Comparison of ENCODE assay signal across 1 cellular context in the genomic region with DNA sequence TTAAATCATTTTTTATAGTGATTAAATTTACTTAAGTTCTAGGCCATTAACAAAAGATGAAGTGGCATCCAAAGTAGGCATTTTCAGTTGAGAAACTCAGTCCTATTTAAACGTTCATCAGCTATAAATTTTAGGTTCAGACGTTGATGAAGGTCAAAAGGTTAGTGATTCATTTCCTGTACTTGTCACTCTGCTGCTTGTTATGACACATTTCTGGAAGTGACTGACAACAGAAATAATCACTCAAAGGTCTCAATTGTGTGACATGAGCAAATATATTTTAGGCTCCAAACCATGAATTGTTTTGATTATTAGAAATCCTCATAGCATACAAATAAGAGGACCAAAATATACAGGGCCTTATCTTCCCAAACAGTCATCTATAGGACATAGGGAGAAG.
TF ChIP-seq lines count a peak whose summit lies in the region.

No MANE protein-coding gene starts in this region.

TF ChIP-seq in HepG2, 621 proteins besides CTCF, POLR2A, EP300 and RAD21 (continued from another document):
- TF ChIP-seq, protein P1, sequence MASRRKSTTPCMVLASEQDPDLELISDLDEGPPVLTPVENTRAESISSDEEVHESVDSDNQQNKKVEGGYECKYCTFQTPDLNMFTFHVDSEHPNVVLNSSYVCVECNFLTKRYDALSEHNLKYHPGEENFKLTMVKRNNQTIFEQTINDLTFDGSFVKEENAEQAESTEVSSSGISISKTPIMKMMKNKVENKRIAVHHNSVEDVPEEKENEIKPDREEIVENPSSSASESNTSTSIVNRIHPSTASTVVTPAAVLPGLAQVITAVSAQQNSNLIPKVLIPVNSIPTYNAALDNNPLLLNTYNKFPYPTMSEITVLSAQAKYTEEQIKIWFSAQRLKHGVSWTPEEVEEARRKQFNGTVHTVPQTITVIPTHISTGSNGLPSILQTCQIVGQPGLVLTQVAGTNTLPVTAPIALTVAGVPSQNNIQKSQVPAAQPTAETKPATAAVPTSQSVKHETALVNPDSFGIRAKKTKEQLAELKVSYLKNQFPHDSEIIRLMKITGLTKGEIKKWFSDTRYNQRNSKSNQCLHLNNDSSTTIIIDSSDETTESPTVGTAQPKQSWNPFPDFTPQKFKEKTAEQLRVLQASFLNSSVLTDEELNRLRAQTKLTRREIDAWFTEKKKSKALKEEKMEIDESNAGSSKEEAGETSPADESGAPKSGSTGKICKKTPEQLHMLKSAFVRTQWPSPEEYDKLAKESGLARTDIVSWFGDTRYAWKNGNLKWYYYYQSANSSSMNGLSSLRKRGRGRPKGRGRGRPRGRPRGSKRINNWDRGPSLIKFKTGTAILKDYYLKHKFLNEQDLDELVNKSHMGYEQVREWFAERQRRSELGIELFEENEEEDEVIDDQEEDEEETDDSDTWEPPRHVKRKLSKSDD (CRISPR knock-in tag; IDR thresholded peaks at IDR 0.05; ENCODE audit: low read depth), result no peak
- TF ChIP-seq ZNF326 (CRISPR knock-in tag; IDR thresholded peaks at IDR 0.05; ENCODE audit: borderline replicate concordance) (no peak), ZNF18 (CRISPR knock-in tag; IDR thresholded peaks at IDR 0.05; ENCODE audit: insufficient replicate concordance) (no peak), REXO4 (CRISPR knock-in tag; IDR thresholded peaks at IDR 0.05; ENCODE audit: borderline replicate concordance) (no peak), ZNF549 (CRISPR knock-in tag; IDR thresholded peaks at IDR 0.05) (no peak), SNAI1 (CRISPR knock-in tag; IDR thresholded peaks at IDR 0.05; ENCODE audit: borderline replicate concordance) (no peak), KDM6A (CRISPR knock-in tag; IDR thresholded peaks at IDR 0.05; ENCODE audit: low read depth) (no peak), TP53 (CRISPR knock-in tag; conservative IDR thresholded peaks at IDR 0.05) (no peak), ZNF883 (CRISPR knock-in tag; IDR thresholded peaks at IDR 0.05; ENCODE audit: not compliant biosample characterization) (no peak), MAX (IDR thresholded peaks at IDR 0.05) (no peak), NFE2L2 (IDR thresholded peaks at IDR 0.05; ENCODE audit: low read length) (no peak), NFKB2 (CRISPR knock-in tag; IDR thresholded peaks at IDR 0.05; ENCODE audit: borderline replicate concordance) (no peak), ZNF564 (CRISPR knock-in tag; IDR thresholded peaks at IDR 0.05) (no peak)
- TF ChIP-seq, protein P2, sequence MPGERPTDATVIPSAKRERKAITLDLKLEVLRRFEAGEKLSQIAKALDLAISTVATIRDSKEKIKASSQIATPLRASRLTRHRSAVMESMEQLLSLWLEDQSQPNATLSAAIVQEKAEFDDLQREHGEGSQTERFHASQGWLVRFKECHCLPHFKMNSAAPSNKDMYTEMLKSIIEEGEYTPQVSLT (CRISPR knock-in tag; IDR thresholded peaks at IDR 0.05; ENCODE audit: borderline replicate concordance, low read depth), result no peak
- TF ChIP-seq, protein P3, sequence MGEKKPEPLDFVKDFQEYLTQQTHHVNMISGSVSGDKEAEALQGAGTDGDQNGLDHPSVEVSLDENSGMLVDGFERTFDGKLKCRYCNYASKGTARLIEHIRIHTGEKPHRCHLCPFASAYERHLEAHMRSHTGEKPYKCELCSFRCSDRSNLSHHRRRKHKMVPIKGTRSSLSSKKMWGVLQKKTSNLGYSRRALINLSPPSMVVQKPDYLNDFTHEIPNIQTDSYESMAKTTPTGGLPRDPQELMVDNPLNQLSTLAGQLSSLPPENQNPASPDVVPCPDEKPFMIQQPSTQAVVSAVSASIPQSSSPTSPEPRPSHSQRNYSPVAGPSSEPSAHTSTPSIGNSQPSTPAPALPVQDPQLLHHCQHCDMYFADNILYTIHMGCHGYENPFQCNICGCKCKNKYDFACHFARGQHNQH (CRISPR knock-in tag; IDR thresholded peaks at IDR 0.05), result no peak
